In the genomic region with DNA sequence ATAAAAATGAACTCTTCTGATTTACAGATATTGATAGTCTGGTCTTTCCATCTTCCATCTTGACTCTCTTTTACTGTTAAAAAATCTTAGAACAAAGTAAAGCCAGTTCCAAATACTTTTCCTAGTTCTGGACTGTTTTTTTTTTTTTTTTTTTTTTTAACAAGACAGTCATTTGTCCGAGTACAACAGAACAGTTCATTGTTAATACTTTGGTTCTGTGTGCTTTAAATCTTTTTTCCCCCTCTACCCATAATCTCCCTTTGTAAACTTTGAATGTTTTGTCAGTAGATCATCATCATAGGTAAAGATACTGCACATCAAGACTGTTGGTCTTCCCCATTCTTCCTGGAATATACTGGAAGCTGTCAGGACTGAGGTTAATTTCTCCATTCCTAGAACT, we compare ENCODE assay signal across 20 cellular contexts.
"Had no signal": no experiment of that assay in that cellular context is flagged by ENCODE, and none has a peak within 500 bp of the region (broad histone marks: within the 10 kb centered on the region; RNA-seq: fewer than 3 reads in every experiment).

No MANE protein-coding gene starts in this region.

- DNase-seq: effector CD4-positive, alpha-beta T cell; mesenchymal stem cell; mucosa of descending colon; naive B cell; pancreas; sigmoid colon; stimulated activated CD4-positive, alpha-beta T cell treated with anti-CD3 and anti-CD28 coated beads, Interleukin-2, amount 100 ng/mL, for 24 hours; stimulated activated CD4-positive, alpha-beta T cell treated with anti-CD3 and anti-CD28 coated beads, Interleukin-4, amount 100 ng/mL, for 4 hours; stimulated activated naive CD8-positive, alpha-beta T cell treated with anti-CD3 and anti-CD28 coated beads, Interleukin-15, Interleukin-2, amounts not matched to agents 100 U/mL and 50 U/mL, for 24 hours; thyroid gland; trophoblast cell had no signal

- H3K9me3 ChIP-seq: mucosa of descending colon, neutrophil, pancreas, right atrium auricular region, sigmoid colon, thyroid gland, vagina had no signal

- H3K27ac ChIP-seq: coronary artery, neutrophil, pancreas, right atrium auricular region, sigmoid colon, thyroid gland, vagina had no signal

- H3K4me1 ChIP-seq: right atrium auricular region, vagina had no signal

- H3K4me3 ChIP-seq: coronary artery, lung, mucosa of descending colon, pancreas, right atrium auricular region, sigmoid colon, thyroid gland, vagina had no signal

- H3K36me3 ChIP-seq: neutrophil, pancreas, right atrium auricular region, sigmoid colon, thyroid gland, vagina had no signal

- H3K27me3 ChIP-seq: neutrophil, pancreas, right atrium auricular region, sigmoid colon, thyroid gland, vagina had no signal

- FAIRE-seq: keratinocyte, pancreas had no signal

- ATAC-seq: left lobe of liver; mucosa of descending colon; natural killer cell treated with Interleukin-12 subunit alpha and Interleukin-12 subunit beta and Interleukin-15 and Interleukin-18, amount 100 ng/mL, for 72 hours; pancreas; stimulated activated memory B cell treated with anti-CD40 and anti-IgM and Interleukin-4, amounts not matched to agents 10 μg/mL and 1 μg/mL and 100 μg/mL, for 72 hours; stimulated activated naive CD8-positive, alpha-beta T cell treated with anti-CD3 and anti-CD28 coated beads, Interleukin-15, Interleukin-2, amounts not matched to agents 100 U/mL and 50 U/mL, for 24 hours had no signal
